8 cellular contexts compared by ENCODE assay signal in the genomic region with DNA sequence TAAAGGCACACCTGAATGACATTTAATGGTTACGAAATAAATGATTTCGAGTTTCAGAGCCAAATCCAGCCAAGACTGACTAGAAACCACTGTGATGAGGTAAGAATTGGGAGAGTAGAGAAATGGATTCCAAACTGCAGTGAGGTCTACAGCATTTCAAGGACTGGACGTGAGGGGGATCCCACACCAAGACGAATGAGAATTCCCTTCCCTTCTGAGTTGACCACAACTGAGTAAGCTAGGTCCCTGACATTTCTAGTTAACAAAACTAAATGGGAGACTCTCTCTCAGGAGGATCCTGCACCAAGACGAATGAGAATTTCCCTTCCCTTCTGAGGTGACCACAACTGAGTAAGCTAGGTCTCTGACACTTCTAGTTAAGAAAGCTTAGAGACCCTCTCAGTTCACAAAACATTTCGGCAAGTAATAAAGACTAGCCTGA. TPM values are rescaled to one million over a fixed set of nuclear protein-coding genes. Genes with fewer than 3 reads are reported as not detected.
DNase-seq lines count a peak whose midpoint lies in the region; ATAC-seq and TF ChIP-seq lines count a peak whose summit lies in the region.

No MANE protein-coding gene starts in this region.

- H2AFZ ChIP-seq in SU-DHL-6 (ENCODE audit: low read depth, low read length, severe bottlenecking) = no peak overlapping the region

- TF ChIP-seq CTCF in right atrium auricular region (IDR thresholded peaks at IDR 0.05) = no peak
- no peak for TF ChIP-seq CTCF in SU-DHL-6 (IDR thresholded peaks at IDR 0.05; ENCODE audit: insufficient read depth, low read length, poor library complexity, severe bottlenecking)

- H3K27me3 ChIP-seq in right atrium auricular region (no peaks in the 10 kb centered on the region), SU-DHL-6 (ENCODE audit: low read length) (no peaks in the 10 kb centered on the region), rectal smooth muscle tissue (ENCODE audit: control insufficient read depth, insufficient read depth, low read length) (no peaks in the 10 kb centered on the region)

- H3K36me3 ChIP-seq in right atrium auricular region (peaks cover 14% of the 10 kb centered on the region), SU-DHL-6 (ENCODE audit: low read length) (peaks cover 17% of the 10 kb centered on the region; the same call in 1 of the 2 replicates), rectal smooth muscle tissue (ENCODE audit: control insufficient read depth, insufficient read depth, low read length) (no peaks in the 10 kb centered on the region)

- peak overlapping the region; percentile 97 to 98 for H3K27ac ChIP-seq in right atrium auricular region
- H3K27ac ChIP-seq in SU-DHL-6 (ENCODE audit: low read depth, low read length) = peak overlapping the region; percentile 79; the same call in 1 of the 2 replicates
- H3K27ac ChIP-seq in rectal smooth muscle tissue (ENCODE audit: low read depth, low read length) = peak overlapping the region; percentile 97

- no peak for DNase-seq in right atrium auricular region (ENCODE audit: low spot score)
- DNase-seq in cardiac septum (ENCODE audit: low spot score) = no peak
- DNase-seq in fibroblast of peridontal ligament (ENCODE audit: extremely low read depth) = peak; percentile 85
- no peak for DNase-seq in NCI-H1694 treated with DMSO at 0.1 percent for 48 hours (lab: John Stamatoyannopoulos, UW)

- H3K9ac ChIP-seq in SU-DHL-6 (ENCODE audit: low read length) = peak overlapping the region; percentile 69
- peak overlapping the region; percentile 45 for H3K9ac ChIP-seq in rectal smooth muscle tissue (ENCODE audit: low read length)

- peaks cover 61% of the 10 kb centered on the region for H3K79me2 ChIP-seq in SU-DHL-6 (ENCODE audit: insufficient read depth, low read length)

- intact Hi-C loops in cardiac septum (cut with DNase I) = loop anchor here (5.0 to 10.0 kb wide), 2 partner anchors 98 to 250 kb away; no protein-coding TSS in a partner anchor

- H3K9me2 ChIP-seq in SU-DHL-6 (replicated peaks; ENCODE audit: insufficient read depth, low read length) = no peaks in the 10 kb centered on the region

- H3K4me1 ChIP-seq in right atrium auricular region (peaks cover 0 to 59% of the 10 kb centered on the region in 2 donors), rectal smooth muscle tissue (ENCODE audit: control insufficient read depth, insufficient read depth, low read length) (peaks cover 12% of the 10 kb centered on the region)

- H3K4me3 ChIP-seq in right atrium auricular region (peak overlapping the region; percentile 81 to 82), SU-DHL-6 (ENCODE audit: insufficient read depth, low read length, poor library complexity, severe bottlenecking) (peak overlapping the region; percentile 85), rectal smooth muscle tissue (ENCODE audit: low read length) (peak overlapping the region; percentile 86)

- peaks cover 0 to 7% of the 10 kb centered on the region in 2 donors for H3K9me3 ChIP-seq in right atrium auricular region
- no peaks in the 10 kb centered on the region for H3K9me3 ChIP-seq in SU-DHL-6 (ENCODE audit: insufficient read depth, low read length)

- ATAC-seq in HG02884 (IDR thresholded peaks at IDR 0.05; ENCODE audit: unreplicated experiment) (no peak), GM18858 (IDR thresholded peaks at IDR 0.05; ENCODE audit: unreplicated experiment) (no peak)

- H3F3A ChIP-seq in SU-DHL-6 (ENCODE audit: insufficient read depth) = peaks cover 21% of the 10 kb centered on the region

- H4K20me1 ChIP-seq in SU-DHL-6 (ENCODE audit: low read depth, low read length) = peaks cover 22% of the 10 kb centered on the region; the same call in 1 of the 2 replicates

- peak overlapping the region; percentile 75 for H3K4me2 ChIP-seq in SU-DHL-6 (ENCODE audit: low read depth, low read length, poor library complexity, severe bottlenecking)

RNA-seq across cellular contexts. Expression of a gene that starts 1.6 kb away (rescaled TPM):
- total RNA-seq in right atrium auricular region = 1 to 10 TPM in 1 of 2 donors, under 1 TPM in 1; 0.67 to 1.5 TPM
- total RNA-seq in cardiac septum = 1.2 TPM

RNA-seq across cellular contexts. Expression of a gene that starts 1.8 kb away (rescaled TPM):
- total RNA-seq in right atrium auricular region (100 to 1,000 TPM; 143 to 198 TPM), cardiac septum (133 TPM)

RNA-seq across cellular contexts. Expression of a gene that starts 25.5 kb away (rescaled TPM):
- 10 to 100 TPM; 39.0 to 41.5 TPM for total RNA-seq in right atrium auricular region
- total RNA-seq in cardiac septum = 34.3 TPM
